ENCODE assay signal across 1 cellular context in the genomic region with DNA sequence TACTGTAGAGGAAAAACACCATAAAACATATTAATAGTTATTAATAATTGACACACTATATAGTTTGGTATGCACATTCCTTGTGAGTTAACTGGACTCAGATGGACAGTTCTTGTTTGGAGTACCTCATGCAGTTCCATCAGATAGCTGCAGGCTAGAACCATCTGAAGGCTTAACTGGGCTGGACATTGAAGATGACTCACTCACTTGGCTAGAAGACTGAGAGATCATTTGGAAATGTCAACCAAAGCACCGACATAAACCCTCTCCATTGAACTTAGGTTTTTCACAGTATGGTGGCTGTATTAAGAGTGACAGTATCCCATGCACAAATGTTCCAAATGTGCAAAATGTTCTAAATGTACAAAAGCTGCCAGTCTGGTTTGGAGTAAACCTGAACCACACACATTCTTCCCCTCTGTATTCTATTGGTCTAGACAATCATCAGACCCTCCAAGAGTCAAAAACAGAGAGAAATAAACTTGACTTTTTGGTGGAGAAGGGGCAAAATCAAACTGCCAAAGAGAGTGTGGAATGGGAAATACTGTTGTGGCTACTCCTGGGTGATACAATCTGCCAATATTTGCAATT.
A peak's percentile ranks its signal among the peaks of the same experiment; 100 is the strongest.
TF ChIP-seq lines count a peak whose summit lies in the region.

No MANE protein-coding gene starts in this region.

TF ChIP-seq in K562, 482 proteins besides CTCF, POLR2A, EP300 and RAD21 (continued from another document and continues in another):
- TF ChIP-seq, protein P1, sequence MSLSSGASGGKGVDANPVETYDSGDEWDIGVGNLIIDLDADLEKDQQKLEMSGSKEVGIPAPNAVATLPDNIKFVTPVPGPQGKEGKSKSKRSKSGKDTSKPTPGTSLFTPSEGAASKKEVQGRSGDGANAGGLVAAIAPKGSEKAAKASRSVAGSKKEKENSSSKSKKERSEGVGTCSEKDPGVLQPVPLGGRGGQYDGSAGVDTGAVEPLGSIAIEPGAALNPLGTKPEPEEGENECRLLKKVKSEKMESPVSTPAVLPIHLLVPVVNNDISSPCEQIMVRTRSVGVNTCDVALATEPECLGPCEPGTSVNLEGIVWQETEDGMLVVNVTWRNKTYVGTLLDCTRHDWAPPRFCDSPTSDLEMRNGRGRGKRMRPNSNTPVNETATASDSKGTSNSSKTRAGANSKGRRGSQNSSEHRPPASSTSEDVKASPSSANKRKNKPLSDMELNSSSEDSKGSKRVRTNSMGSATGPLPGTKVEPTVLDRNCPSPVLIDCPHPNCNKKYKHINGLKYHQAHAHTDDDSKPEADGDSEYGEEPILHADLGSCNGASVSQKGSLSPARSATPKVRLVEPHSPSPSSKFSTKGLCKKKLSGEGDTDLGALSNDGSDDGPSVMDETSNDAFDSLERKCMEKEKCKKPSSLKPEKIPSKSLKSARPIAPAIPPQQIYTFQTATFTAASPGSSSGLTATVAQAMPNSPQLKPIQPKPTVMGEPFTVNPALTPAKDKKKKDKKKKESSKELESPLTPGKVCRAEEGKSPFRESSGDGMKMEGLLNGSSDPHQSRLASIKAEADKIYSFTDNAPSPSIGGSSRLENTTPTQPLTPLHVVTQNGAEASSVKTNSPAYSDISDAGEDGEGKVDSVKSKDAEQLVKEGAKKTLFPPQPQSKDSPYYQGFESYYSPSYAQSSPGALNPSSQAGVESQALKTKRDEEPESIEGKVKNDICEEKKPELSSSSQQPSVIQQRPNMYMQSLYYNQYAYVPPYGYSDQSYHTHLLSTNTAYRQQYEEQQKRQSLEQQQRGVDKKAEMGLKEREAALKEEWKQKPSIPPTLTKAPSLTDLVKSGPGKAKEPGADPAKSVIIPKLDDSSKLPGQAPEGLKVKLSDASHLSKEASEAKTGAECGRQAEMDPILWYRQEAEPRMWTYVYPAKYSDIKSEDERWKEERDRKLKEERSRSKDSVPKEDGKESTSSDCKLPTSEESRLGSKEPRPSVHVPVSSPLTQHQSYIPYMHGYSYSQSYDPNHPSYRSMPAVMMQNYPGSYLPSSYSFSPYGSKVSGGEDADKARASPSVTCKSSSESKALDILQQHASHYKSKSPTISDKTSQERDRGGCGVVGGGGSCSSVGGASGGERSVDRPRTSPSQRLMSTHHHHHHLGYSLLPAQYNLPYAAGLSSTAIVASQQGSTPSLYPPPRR (CRISPR knock-in tag; IDR thresholded peaks at IDR 0.05; ENCODE audit: borderline replicate concordance), result no peak
- TF ChIP-seq WHSC1 (IDR thresholded peaks at IDR 0.05; ENCODE audit: low read length) (no peak), GATAD2A (IDR thresholded peaks at IDR 0.05) (no peak), LARP7 (IDR thresholded peaks at IDR 0.05) (no peak), NFATC3 (IDR thresholded peaks at IDR 0.05) (no peak), SMAD4 (CRISPR knock-in tag; conservative IDR thresholded peaks at IDR 0.05) (peak; percentile 75; the same call in 1 of the 2 replicates), ZNF134 (CRISPR knock-in tag; conservative IDR thresholded peaks at IDR 0.05) (no peak), CHD4 (IDR thresholded peaks at IDR 0.05; ENCODE audit: insufficient read depth, insufficient replicate concordance, low read depth, low read length, poor library complexity, severe bottlenecking) (no peak), SUPT5H (IDR thresholded peaks at IDR 0.05) (no peak), BHLHE40 (IDR thresholded peaks at IDR 0.05; ENCODE audit: low read length) (no peak), NFIC (IDR thresholded peaks at IDR 0.05) (peak; percentile 64), ZNF274 (IDR thresholded peaks at IDR 0.05; ENCODE audit: borderline replicate concordance, low read depth, low read length) (no peak), TCF7L2 (IDR thresholded peaks at IDR 0.05; ENCODE audit: low read depth, low read length) (no peak), SMC3 (conservative IDR thresholded peaks at IDR 0.05; ENCODE audit: insufficient read depth, low read depth, low read length) (no peak), CBX2 (IDR thresholded peaks at IDR 0.05; ENCODE audit: insufficient read depth, low read length, poor library complexity, severe bottlenecking) (no peak), ZNF707 (CRISPR knock-in tag; conservative IDR thresholded peaks at IDR 0.05) (no peak), GABPB1 (CRISPR knock-in tag; IDR thresholded peaks at IDR 0.05) (no peak), EHMT2 (IDR thresholded peaks at IDR 0.05) (peak; percentile 92), RFX7 (CRISPR knock-in tag; IDR thresholded peaks at IDR 0.05) (no peak), ZNF165 (CRISPR knock-in tag; IDR thresholded peaks at IDR 0.05; ENCODE audit: borderline replicate concordance) (no peak), TRIM28 (IDR thresholded peaks at IDR 0.05) (no peak), RUNX1 (IDR thresholded peaks at IDR 0.05; ENCODE audit: low read depth) (no peak), RBM15 (IDR thresholded peaks at IDR 0.05; ENCODE audit: insufficient read depth, low read length) (no peak), ARHGAP35 (IDR thresholded peaks at IDR 0.05; ENCODE audit: partially characterized antibody) (no peak), RCOR1 (IDR thresholded peaks at IDR 0.05; ENCODE audit: borderline replicate concordance in 1 of 2, low read depth in 2 of 2, low read length in 2 of 2) (peak in 1 of 2 experiments; percentile 76; a peak in 1 of 4 replicates), ZC3H11A (IDR thresholded peaks at IDR 0.05; ENCODE audit: low read depth, low read length) (no peak)
- TF ChIP-seq, protein P2, sequence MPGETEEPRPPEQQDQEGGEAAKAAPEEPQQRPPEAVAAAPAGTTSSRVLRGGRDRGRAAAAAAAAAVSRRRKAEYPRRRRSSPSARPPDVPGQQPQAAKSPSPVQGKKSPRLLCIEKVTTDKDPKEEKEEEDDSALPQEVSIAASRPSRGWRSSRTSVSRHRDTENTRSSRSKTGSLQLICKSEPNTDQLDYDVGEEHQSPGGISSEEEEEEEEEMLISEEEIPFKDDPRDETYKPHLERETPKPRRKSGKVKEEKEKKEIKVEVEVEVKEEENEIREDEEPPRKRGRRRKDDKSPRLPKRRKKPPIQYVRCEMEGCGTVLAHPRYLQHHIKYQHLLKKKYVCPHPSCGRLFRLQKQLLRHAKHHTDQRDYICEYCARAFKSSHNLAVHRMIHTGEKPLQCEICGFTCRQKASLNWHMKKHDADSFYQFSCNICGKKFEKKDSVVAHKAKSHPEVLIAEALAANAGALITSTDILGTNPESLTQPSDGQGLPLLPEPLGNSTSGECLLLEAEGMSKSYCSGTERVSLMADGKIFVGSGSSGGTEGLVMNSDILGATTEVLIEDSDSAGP (CRISPR knock-in tag; IDR thresholded peaks at IDR 0.05), result no peak
- TF ChIP-seq, protein P3, sequence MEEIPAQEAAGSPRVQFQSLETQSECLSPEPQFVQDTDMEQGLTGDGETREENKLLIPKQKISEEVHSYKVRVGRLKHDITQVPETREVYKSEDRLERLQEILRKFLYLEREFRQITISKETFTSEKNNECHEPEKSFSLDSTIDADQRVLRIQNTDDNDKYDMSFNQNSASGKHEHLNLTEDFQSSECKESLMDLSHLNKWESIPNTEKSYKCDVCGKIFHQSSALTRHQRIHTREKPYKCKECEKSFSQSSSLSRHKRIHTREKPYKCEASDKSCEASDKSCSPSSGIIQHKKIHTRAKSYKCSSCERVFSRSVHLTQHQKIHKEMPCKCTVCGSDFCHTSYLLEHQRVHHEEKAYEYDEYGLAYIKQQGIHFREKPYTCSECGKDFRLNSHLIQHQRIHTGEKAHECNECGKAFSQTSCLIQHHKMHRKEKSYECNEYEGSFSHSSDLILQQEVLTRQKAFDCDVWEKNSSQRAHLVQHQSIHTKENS (CRISPR knock-in tag; IDR thresholded peaks at IDR 0.05), result no peak
- TF ChIP-seq, protein P4, sequence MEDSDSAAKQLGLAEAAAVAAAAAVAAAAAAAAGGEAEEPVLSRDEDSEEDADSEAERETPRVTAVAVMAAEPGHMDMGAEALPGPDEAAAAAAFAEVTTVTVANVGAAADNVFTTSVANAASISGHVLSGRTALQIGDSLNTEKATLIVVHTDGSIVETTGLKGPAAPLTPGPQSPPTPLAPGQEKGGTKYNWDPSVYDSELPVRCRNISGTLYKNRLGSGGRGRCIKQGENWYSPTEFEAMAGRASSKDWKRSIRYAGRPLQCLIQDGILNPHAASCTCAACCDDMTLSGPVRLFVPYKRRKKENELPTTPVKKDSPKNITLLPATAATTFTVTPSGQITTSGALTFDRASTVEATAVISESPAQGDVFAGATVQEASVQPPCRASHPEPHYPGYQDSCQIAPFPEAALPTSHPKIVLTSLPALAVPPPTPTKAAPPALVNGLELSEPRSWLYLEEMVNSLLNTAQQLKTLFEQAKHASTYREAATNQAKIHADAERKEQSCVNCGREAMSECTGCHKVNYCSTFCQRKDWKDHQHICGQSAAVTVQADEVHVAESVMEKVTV (CRISPR knock-in tag; IDR thresholded peaks at IDR 0.05), result no peak
- TF ChIP-seq, protein P5, sequence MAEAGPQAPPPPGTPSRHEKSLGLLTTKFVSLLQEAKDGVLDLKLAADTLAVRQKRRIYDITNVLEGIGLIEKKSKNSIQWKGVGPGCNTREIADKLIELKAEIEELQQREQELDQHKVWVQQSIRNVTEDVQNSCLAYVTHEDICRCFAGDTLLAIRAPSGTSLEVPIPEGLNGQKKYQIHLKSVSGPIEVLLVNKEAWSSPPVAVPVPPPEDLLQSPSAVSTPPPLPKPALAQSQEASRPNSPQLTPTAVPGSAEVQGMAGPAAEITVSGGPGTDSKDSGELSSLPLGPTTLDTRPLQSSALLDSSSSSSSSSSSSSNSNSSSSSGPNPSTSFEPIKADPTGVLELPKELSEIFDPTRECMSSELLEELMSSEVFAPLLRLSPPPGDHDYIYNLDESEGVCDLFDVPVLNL (CRISPR knock-in tag; IDR thresholded peaks at IDR 0.05; ENCODE audit: low read depth), result no peak
- TF ChIP-seq, protein P6, sequence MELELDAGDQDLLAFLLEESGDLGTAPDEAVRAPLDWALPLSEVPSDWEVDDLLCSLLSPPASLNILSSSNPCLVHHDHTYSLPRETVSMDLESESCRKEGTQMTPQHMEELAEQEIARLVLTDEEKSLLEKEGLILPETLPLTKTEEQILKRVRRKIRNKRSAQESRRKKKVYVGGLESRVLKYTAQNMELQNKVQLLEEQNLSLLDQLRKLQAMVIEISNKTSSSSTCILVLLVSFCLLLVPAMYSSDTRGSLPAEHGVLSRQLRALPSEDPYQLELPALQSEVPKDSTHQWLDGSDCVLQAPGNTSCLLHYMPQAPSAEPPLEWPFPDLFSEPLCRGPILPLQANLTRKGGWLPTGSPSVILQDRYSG (tag; conservative IDR thresholded peaks at IDR 0.05; ENCODE audit: low read depth), result no peak
- TF ChIP-seq, protein P7, sequence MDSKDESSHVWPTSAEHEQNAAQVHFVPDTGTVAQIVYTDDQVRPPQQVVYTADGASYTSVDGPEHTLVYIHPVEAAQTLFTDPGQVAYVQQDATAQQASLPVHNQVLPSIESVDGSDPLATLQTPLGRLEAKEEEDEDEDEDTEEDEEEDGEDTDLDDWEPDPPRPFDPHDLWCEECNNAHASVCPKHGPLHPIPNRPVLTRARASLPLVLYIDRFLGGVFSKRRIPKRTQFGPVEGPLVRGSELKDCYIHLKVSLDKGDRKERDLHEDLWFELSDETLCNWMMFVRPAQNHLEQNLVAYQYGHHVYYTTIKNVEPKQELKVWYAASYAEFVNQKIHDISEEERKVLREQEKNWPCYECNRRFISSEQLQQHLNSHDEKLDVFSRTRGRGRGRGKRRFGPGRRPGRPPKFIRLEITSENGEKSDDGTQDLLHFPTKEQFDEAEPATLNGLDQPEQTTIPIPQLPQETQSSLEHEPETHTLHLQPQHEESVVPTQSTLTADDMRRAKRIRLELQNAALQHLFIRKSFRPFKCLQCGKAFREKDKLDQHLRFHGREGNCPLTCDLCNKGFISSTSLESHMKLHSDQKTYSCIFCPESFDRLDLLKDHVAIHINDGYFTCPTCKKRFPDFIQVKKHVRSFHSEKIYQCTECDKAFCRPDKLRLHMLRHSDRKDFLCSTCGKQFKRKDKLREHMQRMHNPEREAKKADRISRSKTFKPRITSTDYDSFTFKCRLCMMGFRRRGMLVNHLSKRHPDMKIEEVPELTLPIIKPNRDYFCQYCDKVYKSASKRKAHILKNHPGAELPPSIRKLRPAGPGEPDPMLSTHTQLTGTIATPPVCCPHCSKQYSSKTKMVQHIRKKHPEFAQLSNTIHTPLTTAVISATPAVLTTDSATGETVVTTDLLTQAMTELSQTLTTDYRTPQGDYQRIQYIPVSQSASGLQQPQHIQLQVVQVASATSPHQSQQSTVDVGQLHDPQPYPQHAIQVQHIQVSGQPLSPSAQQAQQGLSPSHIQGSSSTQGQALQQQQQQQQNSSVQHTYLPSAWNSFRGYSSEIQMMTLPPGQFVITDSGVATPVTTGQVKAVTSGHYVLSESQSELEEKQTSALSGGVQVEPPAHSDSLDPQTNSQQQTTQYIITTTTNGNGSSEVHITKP (IDR thresholded peaks at IDR 0.05; ENCODE audit: partially characterized antibody), result peak; percentile 52
- TF ChIP-seq, protein P8, sequence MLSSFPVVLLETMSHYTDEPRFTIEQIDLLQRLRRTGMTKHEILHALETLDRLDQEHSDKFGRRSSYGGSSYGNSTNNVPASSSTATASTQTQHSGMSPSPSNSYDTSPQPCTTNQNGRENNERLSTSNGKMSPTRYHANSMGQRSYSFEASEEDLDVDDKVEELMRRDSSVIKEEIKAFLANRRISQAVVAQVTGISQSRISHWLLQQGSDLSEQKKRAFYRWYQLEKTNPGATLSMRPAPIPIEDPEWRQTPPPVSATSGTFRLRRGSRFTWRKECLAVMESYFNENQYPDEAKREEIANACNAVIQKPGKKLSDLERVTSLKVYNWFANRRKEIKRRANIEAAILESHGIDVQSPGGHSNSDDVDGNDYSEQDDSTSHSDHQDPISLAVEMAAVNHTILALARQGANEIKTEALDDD (IDR thresholded peaks at IDR 0.05), result peak; percentile 99
- TF ChIP-seq, protein P9, sequence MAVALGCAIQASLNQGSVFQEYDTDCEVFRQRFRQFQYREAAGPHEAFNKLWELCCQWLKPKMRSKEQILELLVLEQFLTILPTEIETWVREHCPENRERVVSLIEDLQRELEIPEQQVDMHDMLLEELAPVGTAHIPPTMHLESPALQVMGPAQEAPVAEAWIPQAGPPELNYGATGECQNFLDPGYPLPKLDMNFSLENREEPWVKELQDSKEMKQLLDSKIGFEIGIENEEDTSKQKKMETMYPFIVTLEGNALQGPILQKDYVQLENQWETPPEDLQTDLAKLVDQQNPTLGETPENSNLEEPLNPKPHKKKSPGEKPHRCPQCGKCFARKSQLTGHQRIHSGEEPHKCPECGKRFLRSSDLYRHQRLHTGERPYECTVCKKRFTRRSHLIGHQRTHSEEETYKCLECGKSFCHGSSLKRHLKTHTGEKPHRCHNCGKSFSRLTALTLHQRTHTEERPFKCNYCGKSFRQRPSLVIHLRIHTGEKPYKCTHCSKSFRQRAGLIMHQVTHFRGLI (CRISPR knock-in tag; IDR thresholded peaks at IDR 0.05), result no peak
